Comparison of ENCODE assay signal across 14 cellular contexts in genomic region chr11:27184458-27185312, GRCh38.
DNase-seq lines count a peak whose midpoint lies in the region; ATAC-seq and TF ChIP-seq lines count a peak whose summit lies in the region.
"Had no signal": no experiment of that assay in that cellular context is flagged by ENCODE, and none has a peak within 500 bp of the region (broad histone marks: within the 10 kb centered on the region; RNA-seq: fewer than 3 reads in every experiment).

No MANE protein-coding gene starts in this region.

- 88% methylated on average over 6 of the region's 6 CpGs for WGBS in SK-N-SH (ENCODE audit: low lambda C conversion rate)
- WGBS in IMR-90 (ENCODE audit: extremely low coverage in 2 of 2, insufficient read length in 1 of 2), 2 experiments: no CpG with 5 or more reads among the region's 6 CpGs
- WGBS in suprapubic skin: 74% methylated on average over 6 of the region's 6 CpGs

- POLR2A ChIA-PET in SK-N-SH (lab: Yijun Ruan, JAX): interaction anchor here (1.0 kb wide), 1 partner anchor 301 kb away, joined by 4 read pairs; no protein-coding TSS in a partner anchor
- POLR2A ChIA-PET in IMR-90 (lab: Charles Lee; ENCODE audit: unreplicated experiment): interaction anchor here (1.0 kb wide), 1 partner anchor 301 kb away, joined by 4 read pairs; no protein-coding TSS in a partner anchor

- no peaks in the 10 kb centered on the region for H3K9me1 ChIP-seq in IMR-90 (ENCODE audit: insufficient read depth, low read length)

- DNase-seq in SK-N-SH: no peak
- DNase-seq in IMR-90: no peak
- DNase-seq in fibroblast of gingiva (ENCODE audit: low read depth): peak; percentile 40
- DNase-seq in suprapubic skin (ENCODE audit: low spot score in 2 of 2): no peak
- no peak for DNase-seq in NOMO-1 treated with DMSO at 0.1 percent for 48 hours (lab: John Stamatoyannopoulos, UW; ENCODE audit: unreplicated experiment)
- DNase-seq in NCI-H1436 (lab: John Stamatoyannopoulos, UW): no peak
- DNase-seq in germinal center (ENCODE audit: low spot score): no peak
- DNase-seq: activated CD4-positive, alpha-beta T cell treated with anti-CD3 and anti-CD28 coated beads for 1 hour; activated CD8-positive, alpha-beta memory T cell treated with anti-CD3 and anti-CD28 coated beads, Interleukin-2, amount 50 U/mL, for 48 hours; NCI-H524 treated with DMSO at 0.1 percent for 48 hours had no signal

- H3K23ac ChIP-seq in IMR-90 (ENCODE audit: low read depth, low read length): no peak overlapping the region

- TF ChIP-seq POLR2A in IMR-90 (IDR thresholded peaks at IDR 0.05; ENCODE audit: low read depth, low read length): no peak
- TF ChIP-seq POLR2A in suprapubic skin (IDR thresholded peaks at IDR 0.05): no peak

- H4K91ac ChIP-seq in IMR-90 (ENCODE audit: insufficient read depth, low read depth, low read length): no peak overlapping the region

- H3K9me2 ChIP-seq in SK-N-SH: no peaks in the 10 kb centered on the region

- no peak overlapping the region for H3K9ac ChIP-seq in SK-N-SH
- H3K9ac ChIP-seq in IMR-90 (ENCODE audit: low read depth, low read length): no peak overlapping the region
- H3K9ac ChIP-seq: parathyroid adenoma had no signal

- TF ChIP-seq EP300 in SK-N-SH (IDR thresholded peaks at IDR 0.05; ENCODE audit: borderline replicate concordance in 1 of 2, low read depth in 1 of 2, low read length in 1 of 2): no peak
- no peak for TF ChIP-seq EP300 in suprapubic skin (IDR thresholded peaks at IDR 0.05)

- H2AK5ac ChIP-seq in IMR-90 (ENCODE audit: low read depth, low read length): no peak overlapping the region

- H4K20me1 ChIP-seq in SK-N-SH (ENCODE audit: insufficient read depth) (no peaks in the 10 kb centered on the region), IMR-90 (ENCODE audit: insufficient read depth, low read length) (no peaks in the 10 kb centered on the region)

- no peak overlapping the region for H3K4ac ChIP-seq in IMR-90 (ENCODE audit: low read depth, low read length)

- no peak overlapping the region for H3K56ac ChIP-seq in IMR-90 (ENCODE audit: extremely low read depth, insufficient read depth, low read length)

- ATAC-seq in SK-N-SH treated with all-trans-retinoic acid at 6 μM for 48 hours: peak; percentile 50
- no peak for ATAC-seq in IMR-90 (ENCODE audit: low read depth)
- ATAC-seq: stimulated activated memory B cell treated with anti-CD40 and anti-IgM and Interleukin-4, amounts not matched to agents 10 μg/mL and 1 μg/mL and 100 μg/mL, for 72 hours had no signal

- CTCF ChIA-PET in SK-N-SH (lab: Yijun Ruan, JAX) (interaction anchor here (0.7 to 6.0 kb wide), 48 partner anchors 8 to 639 kb away, joined by 3 to 223 read pairs (median 5); partner anchors contain the start of gene LGR4), IMR-90 (lab: Yijun Ruan, JAX) (interaction anchor here (1.0 to 3.3 kb wide), 9 partner anchors 8 to 312 kb away, joined by 3 to 24 read pairs (median 3); no protein-coding TSS in a partner anchor)

- no peak overlapping the region for H3K14ac ChIP-seq in IMR-90 (replicated peaks; ENCODE audit: low read depth, low read length)

- no peak overlapping the region for H2BK20ac ChIP-seq in IMR-90 (ENCODE audit: low read depth, low read length)

- in situ Hi-C loops in IMR-90 (cut with MboI; ENCODE audit: low sequenced_read_pairs): loop anchor here (5.0 kb wide), 2 partner anchors 113 to 293 kb away; no protein-coding TSS in a partner anchor

- no peak for TF ChIP-seq CTCF in SK-N-SH (IDR thresholded peaks at IDR 0.05)
- TF ChIP-seq CTCF in IMR-90 (conservative IDR thresholded peaks at IDR 0.05; ENCODE audit: low read depth, low read length): no peak
- TF ChIP-seq CTCF in suprapubic skin (IDR thresholded peaks at IDR 0.05): no peak

- H2AFZ ChIP-seq in SK-N-SH (ENCODE audit: low read depth): no peak overlapping the region
- H2AFZ ChIP-seq in IMR-90 (replicated peaks; ENCODE audit: low read length, poor library complexity): no peak overlapping the region
- H2AFZ ChIP-seq: parathyroid adenoma had no signal

- H2AK9ac ChIP-seq in IMR-90 (replicated peaks; ENCODE audit: low read depth, low read length, poor library complexity): no peak overlapping the region

- H3K27ac ChIP-seq in SK-N-SH (ENCODE audit: low read depth in 2 of 2, low read length in 1 of 2) (no peak overlapping the region), IMR-90 (ENCODE audit: insufficient read depth, low read length) (no peak overlapping the region), suprapubic skin (peak overlapping the region; percentile 23)
- H3K27ac ChIP-seq: brain microvascular endothelial cell, parathyroid adenoma had no signal

- no peak overlapping the region for H3K4me2 ChIP-seq in SK-N-SH
- H3K4me2 ChIP-seq in IMR-90 (ENCODE audit: low read depth, low read length): no peak overlapping the region

- no peak overlapping the region for H2BK5ac ChIP-seq in IMR-90 (ENCODE audit: low read depth, low read length, poor library complexity, severe bottlenecking)

- no peaks in the 10 kb centered on the region for H3K79me2 ChIP-seq in SK-N-SH (ENCODE audit: insufficient read depth)
- H3K79me2 ChIP-seq: parathyroid adenoma had no signal

- H3K4me3 ChIP-seq in SK-N-SH (ENCODE audit: low read depth in 2 of 2, low read length in 1 of 2) (no peak overlapping the region; a peak in 1 of 4 replicates), IMR-90 (ENCODE audit: insufficient read depth, low read depth, low read length) (no peak overlapping the region), suprapubic skin (no peak overlapping the region)

- H3F3A ChIP-seq in SK-N-SH (replicated peaks; ENCODE audit: insufficient read depth): no peaks in the 10 kb centered on the region

- H3K79me1 ChIP-seq in IMR-90 (ENCODE audit: low read depth in 1 of 2, low read length in 2 of 2): no peaks in the 10 kb centered on the region

- H2BK120ac ChIP-seq in IMR-90 (ENCODE audit: low read depth, low read length): no peak overlapping the region

- TF ChIP-seq RAD21 in SK-N-SH (IDR thresholded peaks at IDR 0.05; ENCODE audit: low read length) (no peak), IMR-90 (IDR thresholded peaks at IDR 0.05; ENCODE audit: low read length) (no peak)

- dilution Hi-C loops in IMR-90 (cut with HindIII; ENCODE audit: low sequenced_read_pairs, unreplicated experiment): loop anchor here (25.0 kb wide), 1 partner anchor 303 kb away; no protein-coding TSS in a partner anchor

- no peak overlapping the region for H3K18ac ChIP-seq in IMR-90 (ENCODE audit: low read depth, low read length)

- H3K9me3 ChIP-seq in SK-N-SH (no peaks in the 10 kb centered on the region), IMR-90 (ENCODE audit: control insufficient read depth, insufficient read depth, low read length) (no peaks in the 10 kb centered on the region), suprapubic skin (no peaks in the 10 kb centered on the region)

- intact Hi-C loops in IMR-90 (cut with micrococcal nuclease): loop anchor here (1.0 kb wide), 2 partner anchors 112 to 302 kb away; no protein-coding TSS in a partner anchor

- H4K5ac ChIP-seq in IMR-90 (ENCODE audit: low read depth, low read length): no peak overlapping the region

- BruUV-seq in IMR-90 (replicated peaks; lab: Mats Ljungman, UMichigan): no TSS peak

- H3K36me3 ChIP-seq in SK-N-SH (replicated peaks in 1 of 2; ENCODE audit: control insufficient read depth in 1 of 2, insufficient read depth in 2 of 2, low read length in 1 of 2) (no peaks in the 10 kb centered on the region), IMR-90 (ENCODE audit: control insufficient read depth, insufficient read depth, low read length) (no peaks in the 10 kb centered on the region), suprapubic skin (no peaks in the 10 kb centered on the region)
- H3K36me3 ChIP-seq: brain microvascular endothelial cell had no signal

- H3K4me1 ChIP-seq in SK-N-SH (ENCODE audit: control insufficient read depth in 1 of 2, insufficient read depth in 2 of 2, low read depth in 1 of 2, low read length in 1 of 2) (peaks cover 0 to 12% of the 10 kb centered on the region in 2 experiments; a peak in 2 of 4 replicates), IMR-90 (ENCODE audit: control insufficient read depth, insufficient read depth, low read length) (no peaks in the 10 kb centered on the region), suprapubic skin (peaks cover 15% of the 10 kb centered on the region)
- H3K4me1 ChIP-seq: parathyroid adenoma had no signal

- H3K27me3 ChIP-seq in SK-N-SH (ENCODE audit: insufficient read depth) (no peaks in the 10 kb centered on the region), IMR-90 (ENCODE audit: control insufficient read depth, insufficient read depth, low read length) (peaks cover 27% of the 10 kb centered on the region), suprapubic skin (no peaks in the 10 kb centered on the region)
- H3K27me3 ChIP-seq: brain microvascular endothelial cell had no signal

- H4K8ac ChIP-seq in IMR-90 (ENCODE audit: low read depth in 2 of 2, low read length in 2 of 2): no peak overlapping the region

- H2BK15ac ChIP-seq in IMR-90 (ENCODE audit: low read depth, low read length): no peak overlapping the region

TF ChIP-seq in SK-N-SH treated with all-trans-retinoic acid at 6 μM for 48 hours, 23 proteins besides CTCF, POLR2A, EP300 and RAD21 (continues in another document):
- TF ChIP-seq GLIS3 (CRISPR knock-in tag; IDR thresholded peaks at IDR 0.05) (no peak), ZNF565 (CRISPR knock-in tag; conservative IDR thresholded peaks at IDR 0.05; ENCODE audit: low read depth) (no peak), ZFP3 (CRISPR knock-in tag; IDR thresholded peaks at IDR 0.05) (no peak), PPARA (CRISPR knock-in tag; IDR thresholded peaks at IDR 0.05; ENCODE audit: borderline replicate concordance) (no peak), TCF4 (CRISPR knock-in tag; IDR thresholded peaks at IDR 0.05; ENCODE audit: borderline replicate concordance) (no peak), ISL1 (CRISPR knock-in tag; IDR thresholded peaks at IDR 0.05) (no peak), SNAI2 (CRISPR knock-in tag; IDR thresholded peaks at IDR 0.05) (no peak)

TF ChIP-seq in SK-N-SH, 30 proteins besides CTCF, POLR2A, EP300 and RAD21 (continues in another document):
- TF ChIP-seq EZH2phosphoT487 (IDR thresholded peaks at IDR 0.05; ENCODE audit: borderline replicate concordance, low read depth) (no peak), MXI1 (IDR thresholded peaks at IDR 0.05; ENCODE audit: low read depth, low read length) (no peak), POLR2AphosphoS5 (IDR thresholded peaks at IDR 0.05; ENCODE audit: low read depth, low read length) (no peak), CHD2 (IDR thresholded peaks at IDR 0.05; ENCODE audit: low read length, partially characterized antibody) (no peak)

TF ChIP-seq in IMR-90, 13 proteins besides CTCF, POLR2A, EP300 and RAD21 (continues in another document):
- no peak for TF ChIP-seq USF2 (IDR thresholded peaks at IDR 0.05; ENCODE audit: low read depth, low read length)
- no peak for TF ChIP-seq MAFK (IDR thresholded peaks at IDR 0.05; ENCODE audit: low read depth, low read length)
- TF ChIP-seq FOS (IDR thresholded peaks at IDR 0.05; ENCODE audit: low read depth, low read length): no peak
